Comparison of ENCODE assay signal across 8 cellular contexts in the genomic region with DNA sequence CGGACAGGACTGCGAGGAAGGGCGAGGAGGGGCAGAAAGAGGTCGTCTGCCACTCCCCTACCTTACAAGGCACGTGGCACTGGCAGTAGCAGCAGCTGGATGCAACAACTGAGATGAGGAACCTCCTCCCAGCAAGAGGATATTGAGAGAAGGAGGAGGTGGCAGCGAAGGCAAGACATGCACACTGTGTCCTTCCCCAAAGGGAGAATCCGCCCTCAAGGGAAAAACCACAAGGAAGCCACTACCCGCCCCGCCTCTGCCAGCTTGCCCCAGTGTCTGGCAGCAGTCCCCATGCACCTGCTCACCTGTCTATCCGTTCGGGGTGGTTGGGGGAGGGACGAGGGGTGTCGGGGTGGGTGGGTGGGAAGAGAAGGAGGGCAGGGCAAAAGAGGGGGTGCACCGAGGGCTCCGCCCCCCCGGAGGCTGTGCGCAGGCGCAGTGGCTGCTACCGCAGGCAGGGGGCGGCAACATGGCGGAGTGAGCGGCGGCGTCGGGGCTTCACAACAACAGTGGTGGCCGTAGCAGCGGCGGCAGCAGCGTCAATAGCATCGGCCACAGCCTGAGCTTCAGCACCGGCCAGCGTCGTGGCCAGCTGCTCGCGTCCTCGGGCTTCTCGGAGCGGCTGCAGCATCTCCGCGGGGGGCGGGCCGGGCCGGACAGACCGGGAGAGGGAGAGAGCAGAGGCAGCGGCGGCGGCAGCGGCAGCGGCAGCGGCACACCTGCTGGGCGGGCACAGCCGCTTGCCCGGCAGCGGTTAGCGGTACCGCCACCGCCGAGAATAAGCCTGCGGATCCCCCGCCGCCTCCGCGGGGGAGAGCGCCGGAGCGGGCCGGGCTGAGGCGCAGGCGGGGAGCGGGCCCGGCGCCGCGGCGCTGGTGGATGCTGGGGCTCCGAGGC. TPM values are rescaled to one million over a fixed set of nuclear protein-coding genes. Genes with fewer than 3 reads are reported as not detected.
DNase-seq lines count a peak whose midpoint lies in the region; ATAC-seq and TF ChIP-seq lines count a peak whose summit lies in the region.

A gene with protein sequence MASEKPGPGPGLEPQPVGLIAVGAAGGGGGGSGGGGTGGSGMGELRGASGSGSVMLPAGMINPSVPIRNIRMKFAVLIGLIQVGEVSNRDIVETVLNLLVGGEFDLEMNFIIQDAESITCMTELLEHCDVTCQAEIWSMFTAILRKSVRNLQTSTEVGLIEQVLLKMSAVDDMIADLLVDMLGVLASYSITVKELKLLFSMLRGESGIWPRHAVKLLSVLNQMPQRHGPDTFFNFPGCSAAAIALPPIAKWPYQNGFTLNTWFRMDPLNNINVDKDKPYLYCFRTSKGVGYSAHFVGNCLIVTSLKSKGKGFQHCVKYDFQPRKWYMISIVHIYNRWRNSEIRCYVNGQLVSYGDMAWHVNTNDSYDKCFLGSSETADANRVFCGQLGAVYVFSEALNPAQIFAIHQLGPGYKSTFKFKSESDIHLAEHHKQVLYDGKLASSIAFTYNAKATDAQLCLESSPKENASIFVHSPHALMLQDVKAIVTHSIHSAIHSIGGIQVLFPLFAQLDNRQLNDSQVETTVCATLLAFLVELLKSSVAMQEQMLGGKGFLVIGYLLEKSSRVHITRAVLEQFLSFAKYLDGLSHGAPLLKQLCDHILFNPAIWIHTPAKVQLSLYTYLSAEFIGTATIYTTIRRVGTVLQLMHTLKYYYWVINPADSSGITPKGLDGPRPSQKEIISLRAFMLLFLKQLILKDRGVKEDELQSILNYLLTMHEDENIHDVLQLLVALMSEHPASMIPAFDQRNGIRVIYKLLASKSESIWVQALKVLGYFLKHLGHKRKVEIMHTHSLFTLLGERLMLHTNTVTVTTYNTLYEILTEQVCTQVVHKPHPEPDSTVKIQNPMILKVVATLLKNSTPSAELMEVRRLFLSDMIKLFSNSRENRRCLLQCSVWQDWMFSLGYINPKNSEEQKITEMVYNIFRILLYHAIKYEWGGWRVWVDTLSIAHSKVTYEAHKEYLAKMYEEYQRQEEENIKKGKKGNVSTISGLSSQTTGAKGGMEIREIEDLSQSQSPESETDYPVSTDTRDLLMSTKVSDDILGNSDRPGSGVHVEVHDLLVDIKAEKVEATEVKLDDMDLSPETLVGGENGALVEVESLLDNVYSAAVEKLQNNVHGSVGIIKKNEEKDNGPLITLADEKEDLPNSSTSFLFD (N-terminal part only) (plus strand): TSS at position 436 of the 897 bp plus-strand sequence. CDS start 551 bp downstream, outside the sequence.

- H3K4me1 Mint-ChIP-seq in Calu3 (ENCODE audit: low read depth, unreplicated experiment) = no peaks in the 10 kb centered on the region
- H3K4me1 Mint-ChIP-seq in activated T-helper 17 cell treated with anti-CD3 and anti-CD28 coated beads, Interleukin-2, amount 50 U/mL, for 72 hours = peaks cover 9% of the 10 kb centered on the region
- peaks cover 16 to 30% (median 24%) of the 10 kb centered on the region in 4 donors for H3K4me1 Mint-ChIP-seq in naive thymus-derived CD8-positive, alpha-beta T cell

- peak; percentile 80 for ATAC-seq in GM21447 (IDR thresholded peaks at IDR 0.05; ENCODE audit: unreplicated experiment)
- ATAC-seq in activated T-helper 17 cell treated with anti-CD3 and anti-CD28 coated beads, Interleukin-2, amount 50 U/mL, for 72 hours (replicated peaks) = peak; percentile 71
- ATAC-seq in naive thymus-derived CD8-positive, alpha-beta T cell = peak; percentile 69 to 71

- no TSS peak for BruUV-seq in Calu3 (replicated peaks; lab: Mats Ljungman, UMichigan)

- POLR2A ChIA-PET in naive thymus-derived CD8-positive, alpha-beta T cell (lab: Charles Lee) = interaction anchor here (1.4 kb wide), 1 partner anchor 1124 kb away, joined by 5 read pairs; a partner anchor contains a TSS

- H3K4me3 ChIP-seq in fibroblast of mammary gland (ENCODE audit: control insufficient read depth, low read depth, low read length) = peak within 1 kb of the TSS; percentile 66

- peak within 1 kb of the TSS; percentile 68 for H3K4me3 Mint-ChIP-seq in Calu3 (ENCODE audit: low read depth, unreplicated experiment)
- H3K4me3 Mint-ChIP-seq in activated T-helper 17 cell treated with anti-CD3 and anti-CD28 coated beads, Interleukin-2, amount 50 U/mL, for 72 hours = peak within 1 kb of the TSS; percentile 79
- H3K4me3 Mint-ChIP-seq in naive thymus-derived CD8-positive, alpha-beta T cell = peak within 1 kb of the TSS; percentile 84 to 98 (median 88)

- peaks cover 30% of the 10 kb centered on the region for H3K36me3 Mint-ChIP-seq in Calu3 (ENCODE audit: insufficient read depth, unreplicated experiment)
- peaks cover 6% of the 10 kb centered on the region for H3K36me3 Mint-ChIP-seq in activated T-helper 17 cell treated with anti-CD3 and anti-CD28 coated beads, Interleukin-2, amount 50 U/mL, for 72 hours (ENCODE audit: low read depth)
- no peaks in the 10 kb centered on the region for H3K36me3 Mint-ChIP-seq in naive thymus-derived CD8-positive, alpha-beta T cell

- TF ChIP-seq CTCF in Calu3 (IDR thresholded peaks at IDR 0.05; ENCODE audit: unreplicated experiment) (no peak), fibroblast of mammary gland (conservative IDR thresholded peaks at IDR 0.05; ENCODE audit: control insufficient read depth, insufficient read depth, low read depth, low read length) (no peak)

- intact Hi-C loops in Calu3 (cut with micrococcal nuclease; ENCODE audit: unreplicated experiment) = loop anchor here (5.0 kb wide), 3 partner anchors 80 to 785 kb away; no protein-coding TSS in a partner anchor

- CTCF ChIA-PET in Calu3 (lab: Charles Lee) = interaction anchor here (0.6 to 0.7 kb wide), 3 partner anchors 73 to 735 kb away, joined by 3 to 4 read pairs (median 3); no protein-coding TSS in a partner anchor

- no peaks in the 10 kb centered on the region for H3K9me3 Mint-ChIP-seq in Calu3 (ENCODE audit: low read depth, unreplicated experiment)
- H3K9me3 Mint-ChIP-seq in activated T-helper 17 cell treated with anti-CD3 and anti-CD28 coated beads, Interleukin-2, amount 50 U/mL, for 72 hours = no peaks in the 10 kb centered on the region
- H3K9me3 Mint-ChIP-seq in naive thymus-derived CD8-positive, alpha-beta T cell = peaks cover 0 to 2% (median 0%) of the 10 kb centered on the region in 9 donors

- H3K27me3 Mint-ChIP-seq in Calu3 (ENCODE audit: unreplicated experiment) = no peaks in the 10 kb centered on the region
- H3K27me3 Mint-ChIP-seq in activated T-helper 17 cell treated with anti-CD3 and anti-CD28 coated beads, Interleukin-2, amount 50 U/mL, for 72 hours = peaks cover 24% of the 10 kb centered on the region
- peaks cover 5 to 33% (median 27%) of the 10 kb centered on the region in 5 donors for H3K27me3 Mint-ChIP-seq in naive thymus-derived CD8-positive, alpha-beta T cell

- peak within 1 kb of the TSS; percentile 84 for H3K27ac Mint-ChIP-seq in Calu3 (ENCODE audit: unreplicated experiment)
- H3K27ac Mint-ChIP-seq in activated T-helper 17 cell treated with anti-CD3 and anti-CD28 coated beads, Interleukin-2, amount 50 U/mL, for 72 hours = peak within 1 kb of the TSS; percentile 33
- H3K27ac Mint-ChIP-seq in naive thymus-derived CD8-positive, alpha-beta T cell = peak within 1 kb of the TSS in 9 of 10 donors; percentile 17 to 94 (median 87)

- DNase-seq in Calu3 = peak; percentile 91
- peak; percentile 63 for DNase-seq in HuH-7.5 (ENCODE audit: low spot score)
- peak; percentile 74 for DNase-seq in RPMI7951 (ENCODE audit: low read depth)
- peak; percentile 41 for DNase-seq in fibroblast of mammary gland (ENCODE audit: low read depth)
- DNase-seq in naive thymus-derived CD8-positive, alpha-beta T cell = peak; percentile 77 to 91 (median 86)
- DNase-seq in stimulated activated naive CD4-positive, alpha-beta T cell (lab: John Stamatoyannopoulos, UW) = peak; percentile 73 to 90 (median 78)

RNA-seq across cellular contexts. Expression of the gene that starts here (rescaled TPM):
- total RNA-seq in Calu3 (2022) = 18.0 and 21.4 TPM in 2 replicates
- 2.0 and 2.5 TPM in 2 replicates for total RNA-seq in RPMI7951 (2014; rRNA removed; shearing (Covaris generic))
- total RNA-seq in activated T-helper 17 cell treated with anti-CD3 and anti-CD28 coated beads, Interleukin-2, amount 50 U/mL, for 72 hours = under 1 TPM; 0.50 to 0.79 TPM
- total RNA-seq in naive thymus-derived CD8-positive, alpha-beta T cell = 1 to 10 TPM; 7.2 to 8.0 TPM
- polyA plus RNA-seq in naive thymus-derived CD8-positive, alpha-beta T cell = 1 to 10 TPM; 1.1 to 1.7 (median 1.3) TPM

Comparison
In these comparisons a context has a peak if more than half of its experiments do, and no peak if none do; other contexts are left out.
1. Peak in every context shown above with its lines: DNase-seq, ATAC-seq and H3K4me3 ChIP-seq.
2. Peak in ATAC-seq in activated T-helper 17 cell treated with anti-CD3 and anti-CD28 coated beads, Interleukin-2, amount 50 U/mL, for 72 hours; RNA of the gene not detected or under 1 TPM.
3. DNase-seq: peak in every context shown above with its lines; median percentile 91 in Calu3; 86 in naive thymus-derived CD8-positive, alpha-beta T cell; 78 in stimulated activated naive CD4-positive, alpha-beta T cell; 74 in RPMI7951; 63 in HuH-7.5; 41 in fibroblast of mammary gland.
4. H3K27ac Mint-ChIP-seq: peak in every context shown above with its lines; median percentile 87 in naive thymus-derived CD8-positive, alpha-beta T cell; 84 in Calu3; 33 in activated T-helper 17 cell treated with anti-CD3 and anti-CD28 coated beads, Interleukin-2, amount 50 U/mL, for 72 hours.